In genomic region chr11:135033545-135033944, GRCh38 we compare ENCODE assay signal across 12 cellular contexts.
DNase-seq lines count a peak whose midpoint lies in the region; ATAC-seq and TF ChIP-seq lines count a peak whose summit lies in the region.
"Had no signal": no experiment of that assay in that cellular context is flagged by ENCODE, and none has a peak within 500 bp of the region (broad histone marks: within the 10 kb centered on the region; RNA-seq: fewer than 3 reads in every experiment).

No MANE protein-coding gene starts in this region.

- H3K27me3 Mint-ChIP-seq in activated CD4-positive, alpha-beta T cell treated with anti-CD3 and anti-CD28 coated beads, Interleukin-2, amount 10 ng/mL, durations not matched to agents 7 days and 5 days = no peaks in the 10 kb centered on the region

- POLR2A ChIA-PET in activated CD4-positive, alpha-beta T cell treated with anti-CD3 and anti-CD28 coated beads, Interleukin-2, amount 10 ng/mL, durations not matched to agents 7 days and 5 days (lab: Charles Lee) = no interaction called here

- TF ChIP-seq CTCF in left ventricle myocardium inferior (IDR thresholded peaks at IDR 0.05; ENCODE audit: borderline replicate concordance) = peak; percentile 58

- H3K27ac ChIP-seq in left ventricle myocardium inferior (replicated peaks) = no peak overlapping the region
- H3K27ac ChIP-seq: 22Rv1, KMS-11, spleen had no signal

- no peaks in the 10 kb centered on the region for H3K4me1 Mint-ChIP-seq in activated CD4-positive, alpha-beta T cell treated with anti-CD3 and anti-CD28 coated beads, Interleukin-2, amount 10 ng/mL, durations not matched to agents 7 days and 5 days

- no peak overlapping the region for H3K27ac Mint-ChIP-seq in activated CD4-positive, alpha-beta T cell treated with anti-CD3 and anti-CD28 coated beads, Interleukin-2, amount 10 ng/mL, durations not matched to agents 7 days and 5 days

- no peak overlapping the region for H3K4me3 ChIP-seq in left ventricle myocardium inferior
- H3K4me3 ChIP-seq: spleen had no signal

- no peaks in the 10 kb centered on the region for H3K4me1 ChIP-seq in left ventricle myocardium inferior

- peaks cover 6% of the 10 kb centered on the region for H3K9me3 Mint-ChIP-seq in activated CD4-positive, alpha-beta T cell treated with anti-CD3 and anti-CD28 coated beads, Interleukin-2, amount 10 ng/mL, durations not matched to agents 7 days and 5 days

- H3K36me3 ChIP-seq in left ventricle myocardium inferior = no peaks in the 10 kb centered on the region
- H3K36me3 ChIP-seq: spleen had no signal

- H3K27me3 ChIP-seq in left ventricle myocardium inferior (ENCODE audit: low read depth) = peaks cover 52% of the 10 kb centered on the region

- DNase-seq in DMS 273 (lab: John Stamatoyannopoulos, UW; ENCODE audit: unreplicated experiment) = peak; percentile 49
- no peak for DNase-seq in DMS 273 treated with DMSO at 0.1 percent for 48 hours (lab: John Stamatoyannopoulos, UW)
- peak; percentile 13 for DNase-seq in OCI-M1 (lab: John Stamatoyannopoulos, UW)
- no peak for DNase-seq in left ventricle myocardium inferior
- peak; percentile 62 for DNase-seq in retina
- no peak for DNase-seq in activated CD4-positive, alpha-beta T cell treated with anti-CD3 and anti-CD28 coated beads, Interleukin-2, amount 10 ng/mL, durations not matched to agents 7 days and 5 days
- DNase-seq: spleen, trophoblast cell had no signal

- intact Hi-C loops in left ventricle myocardium inferior (cut with micrococcal nuclease) = no loop called here

- H3K4me3 Mint-ChIP-seq in activated CD4-positive, alpha-beta T cell treated with anti-CD3 and anti-CD28 coated beads, Interleukin-2, amount 10 ng/mL, durations not matched to agents 7 days and 5 days = no peak overlapping the region

- H3K36me3 Mint-ChIP-seq in activated CD4-positive, alpha-beta T cell treated with anti-CD3 and anti-CD28 coated beads, Interleukin-2, amount 10 ng/mL, durations not matched to agents 7 days and 5 days (ENCODE audit: low read depth) = no peaks in the 10 kb centered on the region

- ATAC-seq in GM21526 (IDR thresholded peaks at IDR 0.05; ENCODE audit: low FRiP score, unreplicated experiment) = no peak
- ATAC-seq in activated CD4-positive, CD25-positive, alpha-beta regulatory T cell treated with anti-CD3 and anti-CD28 coated beads, Interleukin-2, amount 50 U/mL, for 24 hours = no peak

- no peaks in the 10 kb centered on the region for H3K9me3 ChIP-seq in left ventricle myocardium inferior (replicated peaks)
- H3K9me3 ChIP-seq: spleen had no signal

- CTCF ChIA-PET in activated CD4-positive, alpha-beta T cell treated with anti-CD3 and anti-CD28 coated beads, Interleukin-2, amount 10 ng/mL, durations not matched to agents 7 days and 5 days (lab: Charles Lee) = no interaction called here

Comparison
In these comparisons a context has a peak if more than half of its experiments do, and no peak if none do; other contexts are left out.
1. DNase-seq: peak in DMS 273 (single experiment), OCI-M1 (single experiment) and retina (single experiment); none in DMS 273 treated with DMSO at 0.1 percent for 48 hours (single experiment), left ventricle myocardium inferior (single experiment) and activated CD4-positive, alpha-beta T cell treated with anti-CD3 and anti-CD28 coated beads, Interleukin-2, amount 10 ng/mL, durations not matched to agents 7 days and 5 days (single experiment).